ENCODE assay signal across 1 cellular context in genomic region chrX:46836701-46837542, GRCh38.
A peak's percentile ranks its signal among the peaks of the same experiment; 100 is the strongest.
TF ChIP-seq lines count a peak whose summit lies in the region.

Gene RP2, plus strand, starts transcription at chrX:46837043. Its CDS starts 58 bp downstream, at chrX:46837101.

TF ChIP-seq in HepG2, 621 proteins besides CTCF, POLR2A, EP300 and RAD21 (continued from another document and continues in another):
- TF ChIP-seq DMTF1 (CRISPR knock-in tag; IDR thresholded peaks at IDR 0.05), result no peak
- no peak for TF ChIP-seq HNF1A (IDR thresholded peaks at IDR 0.05; ENCODE audit: low read depth)
- no peak for TF ChIP-seq HNF1A (CRISPR knock-in tag; IDR thresholded peaks at IDR 0.05; ENCODE audit: borderline replicate concordance)
- TF ChIP-seq ZNF816 (CRISPR knock-in tag; IDR thresholded peaks at IDR 0.05; ENCODE audit: borderline replicate concordance), result no peak
- TF ChIP-seq ZNF589 (CRISPR knock-in tag; conservative IDR thresholded peaks at IDR 0.05), result no peak
- no peak for TF ChIP-seq ZFYVE20 (CRISPR knock-in tag; IDR thresholded peaks at IDR 0.05; ENCODE audit: borderline replicate concordance, low read depth)
- no peak for TF ChIP-seq RORA (CRISPR knock-in tag; IDR thresholded peaks at IDR 0.05)
- no peak for TF ChIP-seq MEIS1 (CRISPR knock-in tag; IDR thresholded peaks at IDR 0.05; ENCODE audit: borderline replicate concordance)
- TF ChIP-seq CBX2 (IDR thresholded peaks at IDR 0.05; ENCODE audit: low read depth, low read length), result no peak
- TF ChIP-seq CBX2 (CRISPR knock-in tag; IDR thresholded peaks at IDR 0.05; ENCODE audit: low read depth), result no peak
- TF ChIP-seq U2AF1 (optimal IDR thresholded peaks at IDR 0.05; ENCODE audit: low read depth, low read length), result no peak
- TF ChIP-seq NAIF1 (CRISPR knock-in tag; IDR thresholded peaks at IDR 0.05; ENCODE audit: borderline replicate concordance), result no peak
- 0 out of 2 replicates have a peak, but pooled peaks have one; percentile 23 for TF ChIP-seq BRD4 (CRISPR knock-in tag; IDR thresholded peaks at IDR 0.05)
- peak; percentile 44; the same call in 1 of the 2 replicates for TF ChIP-seq ZNF792 (CRISPR knock-in tag; IDR thresholded peaks at IDR 0.05)
- TF ChIP-seq KLF12 (CRISPR knock-in tag; IDR thresholded peaks at IDR 0.05; ENCODE audit: borderline replicate concordance), result peak; percentile 80; the same call in 1 of the 2 replicates
- 0 out of 2 replicates have a peak, but pooled peaks have one; percentile 37 for TF ChIP-seq MXD1 (CRISPR knock-in tag; IDR thresholded peaks at IDR 0.05)
- no peak for TF ChIP-seq ATF6 (CRISPR knock-in tag; conservative IDR thresholded peaks at IDR 0.05)
- peak; percentile 46; the same call in 1 of the 2 replicates for TF ChIP-seq GATAD1 (CRISPR knock-in tag; IDR thresholded peaks at IDR 0.05)
- no peak for TF ChIP-seq ZNF296 (CRISPR knock-in tag; conservative IDR thresholded peaks at IDR 0.05)
- TF ChIP-seq ADNP (CRISPR knock-in tag; IDR thresholded peaks at IDR 0.05), result no peak
- no peak for TF ChIP-seq ZNF3 (CRISPR knock-in tag; IDR thresholded peaks at IDR 0.05)
- no peak for TF ChIP-seq EHMT2 (IDR thresholded peaks at IDR 0.05; ENCODE audit: borderline replicate concordance, low read depth, low read length)
- no peak for TF ChIP-seq ETS1 (CRISPR knock-in tag; IDR thresholded peaks at IDR 0.05)
- peak in 1 of 2 experiments; percentile 68; a peak in 2 of 4 replicates for TF ChIP-seq KLF16 (CRISPR knock-in tag; IDR thresholded peaks at IDR 0.05)
- TF ChIP-seq PCBP2 (optimal IDR thresholded peaks at IDR 0.05; ENCODE audit: low read depth, low read length, poor library complexity, severe bottlenecking), result no peak
- no peak for TF ChIP-seq ZKSCAN1 (IDR thresholded peaks at IDR 0.05; ENCODE audit: low read length)
- TF ChIP-seq SMAD3 (CRISPR knock-in tag; IDR thresholded peaks at IDR 0.05), result 0 out of 2 replicates have a peak, but pooled peaks have one; percentile 76
- no peak for TF ChIP-seq ZNF274 (CRISPR knock-in tag; IDR thresholded peaks at IDR 0.05)
- TF ChIP-seq TBX3 (IDR thresholded peaks at IDR 0.05; ENCODE audit: borderline replicate concordance), result no peak
- TF ChIP-seq SOX13 (IDR thresholded peaks at IDR 0.05), result no peak
- no peak for TF ChIP-seq SOX13 (CRISPR knock-in tag; conservative IDR thresholded peaks at IDR 0.05 in 1 of 2, IDR thresholded peaks at IDR 0.05 in 1 of 2)
- peak; percentile 65; the same call in 1 of the 2 replicates for TF ChIP-seq E2F1 (CRISPR knock-in tag; IDR thresholded peaks at IDR 0.05)
- 0 out of 2 replicates have a peak, but pooled peaks have one; percentile 38 for TF ChIP-seq TOPORS (CRISPR knock-in tag; IDR thresholded peaks at IDR 0.05)
- TF ChIP-seq PHF21A (CRISPR knock-in tag; IDR thresholded peaks at IDR 0.05), result peak; percentile 70; the same call in 1 of the 2 replicates
- no peak for TF ChIP-seq PBX3 (CRISPR knock-in tag; IDR thresholded peaks at IDR 0.05; ENCODE audit: borderline replicate concordance)
- no peak for TF ChIP-seq ZNF329 (CRISPR knock-in tag; IDR thresholded peaks at IDR 0.05; ENCODE audit: low read depth)
- TF ChIP-seq YEATS4 (CRISPR knock-in tag; IDR thresholded peaks at IDR 0.05; ENCODE audit: borderline replicate concordance), result peak; percentile 60; the same call in 1 of the 2 replicates
- TF ChIP-seq SOX5 (CRISPR knock-in tag; IDR thresholded peaks at IDR 0.05; ENCODE audit: borderline replicate concordance), result no peak
- peak; percentile 78; the same call in 1 of the 2 replicates for TF ChIP-seq HMGXB3 (CRISPR knock-in tag; IDR thresholded peaks at IDR 0.05; ENCODE audit: borderline replicate concordance)
- TF ChIP-seq ZNF224 (CRISPR knock-in tag; IDR thresholded peaks at IDR 0.05), result no peak
- no peak for TF ChIP-seq BRF2 (CRISPR knock-in tag; IDR thresholded peaks at IDR 0.05)
- no peak for TF ChIP-seq ZMYM3 (CRISPR knock-in tag; IDR thresholded peaks at IDR 0.05)
- TF ChIP-seq NFE2L2 (IDR thresholded peaks at IDR 0.05; ENCODE audit: low read length), result no peak
